Comparison of ENCODE assay signal across 16 cellular contexts in genomic region chr5:112626079-112626478, GRCh38.
"Had no signal": no experiment of that assay in that cellular context is flagged by ENCODE, and none has a peak within 500 bp of the region (broad histone marks: within the 10 kb centered on the region; RNA-seq: fewer than 3 reads in every experiment).

No MANE protein-coding gene starts in this region.

- DNase-seq: activated CD4-positive, alpha-beta T cell treated with anti-CD3 and anti-CD28 coated beads, Interleukin-2, amount 10 ng/mL, durations not matched to agents 7 days and 5 days; activated CD4-positive, CD25-positive, alpha-beta regulatory T cell; activated CD8-positive, alpha-beta memory T cell treated with anti-CD3 and anti-CD28 coated beads, Interleukin-2, amount 50 U/mL, for 48 hours; activated naive CD4-positive, alpha-beta T cell treated with anti-CD3 and anti-CD28 coated beads for 36 hours; left lung; mesendoderm; sigmoid colon; spleen; stimulated activated CD4-positive, alpha-beta T cell treated with anti-CD3 and anti-CD28 coated beads, Interleukin-1b, Interleukin-23, amount 100 ng/mL, for 48 hours; stomach; testis; upper lobe of right lung had no signal

- H3K27me3 ChIP-seq: sigmoid colon, stomach, testis, upper lobe of right lung had no signal

- H3K36me3 Mint-ChIP-seq: natural killer cell treated with Interleukin-12 subunit alpha and Interleukin-12 subunit beta and Interleukin-15 and Interleukin-18, amount 100 ng/mL, for 72 hours had no signal

- H3K36me3 ChIP-seq: left lung, prostate gland, sigmoid colon, spleen, stomach, upper lobe of right lung had no signal

- H3K9me3 Mint-ChIP-seq: activated CD4-positive, alpha-beta T cell treated with anti-CD3 and anti-CD28 coated beads, Interleukin-2, amount 10 ng/mL, durations not matched to agents 7 days and 5 days; activated naive CD4-positive, alpha-beta T cell treated with anti-CD3 and anti-CD28 coated beads for 36 hours; activated T-helper 1 cell treated with anti-CD3 and anti-CD28 coated beads, Interleukin-12 subunit alpha, Interleukin-12 subunit beta, Interleukin-2, Interleukin-4 antibody, amounts not matched to agents 30 ng/mL and 10 ng/mL and 1 ng/mL, durations not matched to agents 14 hours and 24 hours and 36 hours; natural killer cell treated with Interleukin-12 subunit alpha and Interleukin-12 subunit beta and Interleukin-15 and Interleukin-18, amount 100 ng/mL, for 72 hours; T-helper 2 cell treated with Interferon-gamma antibody and Interleukin-4, amounts not matched to agents 5 μg/mL and 100 μg/mL, for 36 hours had no signal

- H3K9me3 ChIP-seq: left lung, prostate gland, sigmoid colon, spleen, stomach, testis, upper lobe of right lung had no signal

- H3K4me3 ChIP-seq: left lung, prostate gland, sigmoid colon, spleen, stomach, testis, upper lobe of right lung had no signal

- H3K27ac ChIP-seq: left lung, prostate gland, sigmoid colon, spleen, stomach, testis, upper lobe of right lung had no signal

- H3K4me1 Mint-ChIP-seq: activated CD4-positive, alpha-beta T cell treated with anti-CD3 and anti-CD28 coated beads, Interleukin-2, amount 10 ng/mL, durations not matched to agents 7 days and 5 days had no signal

- H3K4me1 ChIP-seq: left lung, prostate gland, spleen, stomach, testis, upper lobe of right lung had no signal

- H3K27ac Mint-ChIP-seq: activated CD4-positive, alpha-beta T cell treated with anti-CD3 and anti-CD28 coated beads, Interleukin-2, amount 10 ng/mL, durations not matched to agents 7 days and 5 days; activated naive CD4-positive, alpha-beta T cell treated with anti-CD3 and anti-CD28 coated beads for 36 hours; activated T-helper 1 cell treated with anti-CD3 and anti-CD28 coated beads, Interleukin-12 subunit alpha, Interleukin-12 subunit beta, Interleukin-2, Interleukin-4 antibody, amounts not matched to agents 30 ng/mL and 10 ng/mL and 1 ng/mL, durations not matched to agents 14 hours and 24 hours and 36 hours; natural killer cell treated with Interleukin-12 subunit alpha and Interleukin-12 subunit beta and Interleukin-15 and Interleukin-18, amount 100 ng/mL, for 72 hours; T-helper 2 cell treated with Interferon-gamma antibody and Interleukin-4, amounts not matched to agents 5 μg/mL and 100 μg/mL, for 36 hours had no signal

- ATAC-seq: left lung; natural killer cell treated with Interleukin-12 subunit alpha and Interleukin-12 subunit beta and Interleukin-15 and Interleukin-18, amount 100 ng/mL, for 72 hours; upper lobe of right lung had no signal

- H3K4me3 Mint-ChIP-seq: activated CD4-positive, alpha-beta T cell treated with anti-CD3 and anti-CD28 coated beads, Interleukin-2, amount 10 ng/mL, durations not matched to agents 7 days and 5 days; activated naive CD4-positive, alpha-beta T cell treated with anti-CD3 and anti-CD28 coated beads for 36 hours; activated T-helper 1 cell treated with anti-CD3 and anti-CD28 coated beads, Interleukin-12 subunit alpha, Interleukin-12 subunit beta, Interleukin-2, Interleukin-4 antibody, amounts not matched to agents 30 ng/mL and 10 ng/mL and 1 ng/mL, durations not matched to agents 14 hours and 24 hours and 36 hours; natural killer cell treated with Interleukin-12 subunit alpha and Interleukin-12 subunit beta and Interleukin-15 and Interleukin-18, amount 100 ng/mL, for 72 hours; T-helper 2 cell treated with Interferon-gamma antibody and Interleukin-4, amounts not matched to agents 5 μg/mL and 100 μg/mL, for 36 hours had no signal
